ENCODE assay signal across 6 cellular contexts in genomic region chr16:23508589-23509440, GRCh38. TPM values are rescaled to one million over a fixed set of nuclear protein-coding genes. Genes with fewer than 3 reads are reported as not detected.
A peak's percentile ranks its signal among the peaks of the same experiment; 100 is the strongest.
DNase-seq lines count a peak whose midpoint lies in the region; ATAC-seq and TF ChIP-seq lines count a peak whose summit lies in the region.

No MANE protein-coding gene starts in this region.

- CTCF ChIA-PET in activated CD4-positive, alpha-beta T cell treated with anti-CD3 and anti-CD28 coated beads for 36 hours (lab: Charles Lee), result no interaction called here

- intact Hi-C loops in activated CD4-positive, alpha-beta T cell treated with anti-CD3 and anti-CD28 coated beads for 36 hours (cut with DNase I, micrococcal nuclease), result loop anchor here in 1 of 2 experiments (2.0 kb wide), 1 partner anchor 88 kb away; the partner anchor contains the start of gene NDUFAB1

- H3K27me3 Mint-ChIP-seq in activated CD4-positive, alpha-beta T cell treated with anti-CD3 and anti-CD28 coated beads for 36 hours, result no peaks in the 10 kb centered on the region
- no peaks in the 10 kb centered on the region for H3K27me3 Mint-ChIP-seq in osteocyte (ENCODE audit: unreplicated experiment)

- H3K4me1 Mint-ChIP-seq in activated CD4-positive, alpha-beta T cell treated with anti-CD3 and anti-CD28 coated beads for 36 hours, result peaks cover 55% of the 10 kb centered on the region
- peaks cover 45% of the 10 kb centered on the region for H3K4me1 Mint-ChIP-seq in osteocyte (ENCODE audit: unreplicated experiment)

- no peaks in the 10 kb centered on the region for H3K9me3 Mint-ChIP-seq in activated CD4-positive, alpha-beta T cell treated with anti-CD3 and anti-CD28 coated beads for 36 hours (ENCODE audit: low read depth)
- no peaks in the 10 kb centered on the region for H3K9me3 Mint-ChIP-seq in osteocyte (ENCODE audit: unreplicated experiment)

- peak overlapping the region; percentile 68 for H3K27ac Mint-ChIP-seq in activated CD4-positive, alpha-beta T cell treated with anti-CD3 and anti-CD28 coated beads for 36 hours
- H3K27ac Mint-ChIP-seq in osteocyte (ENCODE audit: unreplicated experiment), result peak overlapping the region; percentile 3

- H3K4me3 Mint-ChIP-seq in activated CD4-positive, alpha-beta T cell treated with anti-CD3 and anti-CD28 coated beads for 36 hours, result peak overlapping the region; percentile 89
- H3K4me3 Mint-ChIP-seq in osteocyte (ENCODE audit: unreplicated experiment), result peak overlapping the region; percentile 82

- TF ChIP-seq CTCF in osteocyte (IDR thresholded peaks at IDR 0.05), result no peak

- POLR2A ChIA-PET in activated CD4-positive, alpha-beta T cell treated with anti-CD3 and anti-CD28 coated beads for 36 hours (lab: Charles Lee), result no interaction called here

- no peak for DNase-seq in activated CD4-positive, alpha-beta T cell treated with anti-CD3 and anti-CD28 coated beads for 36 hours
- DNase-seq in activated CD4-positive, alpha-beta T cell treated with anti-CD3 and anti-CD28 coated beads for 4 hours, result no peak
- DNase-seq in cerebellar nuclear complex (lab: John Stamatoyannopoulos, UW), result peak; percentile 30
- DNase-seq in osteocyte (ENCODE audit: extremely low spot score, unreplicated experiment), result no peak
- DNase-seq in Ammon's horn (ENCODE audit: low spot score), result no peak

- peaks cover 25% of the 10 kb centered on the region for H3K36me3 Mint-ChIP-seq in activated CD4-positive, alpha-beta T cell treated with anti-CD3 and anti-CD28 coated beads for 36 hours (ENCODE audit: low read depth)
- H3K36me3 Mint-ChIP-seq in osteocyte (ENCODE audit: unreplicated experiment), result peaks cover 2% of the 10 kb centered on the region

- ATAC-seq in activated CD4-positive, alpha-beta T cell treated with anti-CD3 and anti-CD28 coated beads for 36 hours, result no peak
- no peak for ATAC-seq in GM19397 (IDR thresholded peaks at IDR 0.05; ENCODE audit: unreplicated experiment)

RNA-seq across cellular contexts. Expression of gene GGA2, which starts 1.5 kb away (rescaled TPM):
- 100 to 1,000 TPM in 1 of 2 experiments, 10 to 100 TPM in 1; 86.7 to 114 TPM for total RNA-seq in activated CD4-positive, alpha-beta T cell treated with anti-CD3 and anti-CD28 coated beads for 36 hours
- total RNA-seq in osteocyte, result 59.7 and 64.6 TPM in 2 replicates

RNA-seq across cellular contexts. Expression of gene EARS2, which starts 48.3 kb away (rescaled TPM):
- total RNA-seq in activated CD4-positive, alpha-beta T cell treated with anti-CD3 and anti-CD28 coated beads for 36 hours, result 10 to 100 TPM; 26.6 to 31.9 TPM
- total RNA-seq in osteocyte, result 18.7 and 21.1 TPM in 2 replicates

RNA-seq across cellular contexts. Expression of gene UBFD1, which starts 48.7 kb away (rescaled TPM):
- 10 to 100 TPM; 56.8 to 57.2 TPM for total RNA-seq in activated CD4-positive, alpha-beta T cell treated with anti-CD3 and anti-CD28 coated beads for 36 hours
- total RNA-seq in osteocyte, result 92.1 and 100 TPM in 2 replicates

RNA-seq across cellular contexts. Expression of gene COG7, which starts 55.8 kb away (rescaled TPM):
- total RNA-seq in activated CD4-positive, alpha-beta T cell treated with anti-CD3 and anti-CD28 coated beads for 36 hours, result 10 to 100 TPM; 18.1 to 19.9 TPM
- 25.4 and 26.1 TPM in 2 replicates for total RNA-seq in osteocyte

Comparison
In these comparisons a context has a peak if more than half of its experiments do, and no peak if none do; other contexts are left out.
1. DNase-seq: peak in cerebellar nuclear complex (2 of 2); none in activated CD4-positive, alpha-beta T cell treated with anti-CD3 and anti-CD28 coated beads for 36 hours (single experiment), activated CD4-positive, alpha-beta T cell treated with anti-CD3 and anti-CD28 coated beads for 4 hours (0 of 2), osteocyte (single experiment) and Ammon's horn (single experiment).